Comparison of ENCODE assay signal across 18 cellular contexts in the genomic region with DNA sequence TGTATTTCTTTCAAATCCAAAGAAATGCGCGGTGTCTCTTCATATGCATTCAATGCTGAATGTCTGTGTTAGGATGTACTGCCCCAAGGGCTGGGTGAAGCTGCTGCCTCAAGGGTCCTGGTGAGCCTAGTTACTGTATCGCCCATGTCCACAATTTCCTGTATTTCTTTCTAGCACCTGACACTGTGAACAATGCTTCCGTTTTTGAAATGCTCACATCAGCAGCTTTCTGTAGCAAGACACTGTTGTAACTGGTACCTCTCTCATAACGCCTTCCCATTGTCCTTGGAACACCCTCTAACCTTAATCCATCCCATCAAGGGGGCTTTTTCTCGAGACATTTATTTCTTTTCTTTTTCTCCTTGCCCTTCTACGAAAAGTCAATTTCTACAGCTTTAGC.
"Had no signal": no experiment of that assay in that cellular context is flagged by ENCODE, and none has a peak within 500 bp of the region (broad histone marks: within the 10 kb centered on the region; RNA-seq: fewer than 3 reads in every experiment).

No MANE protein-coding gene starts in this region.

- ATAC-seq: activated CD4-positive, alpha-beta T cell treated with anti-CD3 and anti-CD28 coated beads for 36 hours; activated T-cell treated with anti-CD3 and anti-CD28 coated beads, Interleukin-2, amount 50 U/mL, for 4 hours; gastrocnemius medialis had no signal

- H3K27ac Mint-ChIP-seq: activated CD4-positive, alpha-beta memory T cell treated with anti-CD3 and anti-CD28 coated beads, Interleukin-2, amount 10 ng/mL, durations not matched to agents 7 days and 5 days; activated CD4-positive, alpha-beta T cell treated with anti-CD3 and anti-CD28 coated beads for 36 hours; activated naive CD8-positive, alpha-beta T cell; natural killer cell had no signal

- H3K36me3 Mint-ChIP-seq: natural killer cell had no signal

- H3K36me3 ChIP-seq: gastrocnemius medialis, transverse colon, WERI-Rb-1 had no signal

- H3K27me3 Mint-ChIP-seq: activated CD4-positive, alpha-beta memory T cell treated with anti-CD3 and anti-CD28 coated beads, Interleukin-2, amount 10 ng/mL, durations not matched to agents 7 days and 5 days; activated naive CD8-positive, alpha-beta T cell had no signal

- H3K27me3 ChIP-seq: gastrocnemius medialis, transverse colon had no signal

- H3K4me3 ChIP-seq: gastrocnemius medialis, skin epidermis, transverse colon had no signal

- H3K27ac ChIP-seq: skin epidermis, transverse colon, WERI-Rb-1 had no signal

- H3K9me3 ChIP-seq: gastrocnemius medialis, transverse colon had no signal

- H3K4me3 Mint-ChIP-seq: activated CD4-positive, alpha-beta memory T cell treated with anti-CD3 and anti-CD28 coated beads, Interleukin-2, amount 10 ng/mL, durations not matched to agents 7 days and 5 days; activated CD4-positive, alpha-beta T cell treated with anti-CD3 and anti-CD28 coated beads for 36 hours; activated naive CD8-positive, alpha-beta T cell; activated T-cell treated with anti-CD3 and anti-CD28 coated beads, Interleukin-2, amount 50 U/mL, for 4 hours; natural killer cell had no signal

- H3K9me3 Mint-ChIP-seq: activated CD4-positive, alpha-beta memory T cell treated with anti-CD3 and anti-CD28 coated beads, Interleukin-2, amount 10 ng/mL, durations not matched to agents 7 days and 5 days; activated T-cell treated with anti-CD3 and anti-CD28 coated beads, Interleukin-2, amount 50 U/mL, for 4 hours; natural killer cell had no signal

- DNase-seq: activated CD4-positive, alpha-beta memory T cell treated with anti-CD3 and anti-CD28 coated beads, Interleukin-2, amount 10 ng/mL, durations not matched to agents 7 days and 5 days; activated CD4-positive, alpha-beta T cell treated with anti-CD3 and anti-CD28 coated beads for 36 hours; activated effector memory CD4-positive, alpha-beta T cell treated with anti-CD3 and anti-CD28 coated beads, Interleukin-2, amount 50 U/mL, for 16 hours; activated T-cell treated with anti-CD3 and anti-CD28 coated beads, Interleukin-2, amount 50 U/mL, for 4 hours; amygdala; erythroblast; gastrocnemius medialis; natural killer cell; posterior cingulate gyrus; stimulated activated CD4-positive, alpha-beta T cell treated with anti-CD3 and anti-CD28 coated beads, Interleukin-4, amount 100 ng/mL, for 4 hours; stimulated activated CD8-positive, alpha-beta memory T cell treated with anti-CD3 and anti-CD28 coated beads, Interleukin-4, amount 100 ng/mL, for 48 hours; stimulated activated naive CD4-positive, alpha-beta T cell treated with Interleukin-2 at 50 U/mL for 16 hours; substantia nigra; T-helper 9 cell; transverse colon; WERI-Rb-1 had no signal
